In the genomic region with DNA sequence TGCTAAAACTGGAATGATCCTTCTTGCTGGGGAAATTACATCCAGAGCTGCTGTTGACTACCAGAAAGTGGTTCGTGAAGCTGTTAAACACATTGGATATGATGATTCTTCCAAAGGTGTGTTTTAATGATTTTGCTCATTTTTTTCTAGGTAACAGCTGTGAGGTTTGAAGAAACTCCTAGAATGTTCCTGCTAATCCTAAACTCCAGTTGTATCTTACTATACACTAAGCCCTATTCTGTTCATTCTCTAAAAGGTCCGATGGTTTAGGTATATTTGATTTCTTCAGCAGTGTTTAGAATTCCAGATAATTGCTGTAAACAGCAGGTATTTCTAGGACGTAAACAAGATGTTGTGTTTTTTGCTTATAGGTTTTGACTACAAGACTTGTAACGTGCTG, we compare ENCODE assay signal across 10 cellular contexts. TPM values are rescaled to one million over a fixed set of nuclear protein-coding genes. Genes with fewer than 3 reads are reported as not detected.
DNase-seq lines count a peak whose midpoint lies in the region; ATAC-seq and TF ChIP-seq lines count a peak whose summit lies in the region.
"Had no signal": no experiment of that assay in that cellular context is flagged by ENCODE, and none has a peak within 500 bp of the region (broad histone marks: within the 10 kb centered on the region; RNA-seq: fewer than 3 reads in every experiment).

No MANE protein-coding gene starts in this region.

- peaks cover 30% of the 10 kb centered on the region for H4K20me1 ChIP-seq in GM23248 (ENCODE audit: insufficient read depth)

- in situ Hi-C loops in GM23248 (cut with MboI): no loop called here

- H3K27me3 ChIP-seq in GM23248 (replicated peaks; ENCODE audit: insufficient read depth) (no peaks in the 10 kb centered on the region), WERI-Rb-1 (ENCODE audit: insufficient read depth, low read depth, severe bottlenecking) (no peaks in the 10 kb centered on the region), skeletal muscle satellite cell (ENCODE audit: control insufficient read depth, insufficient read depth, low read length) (no peaks in the 10 kb centered on the region)

- H3K9me2 ChIP-seq in GM23248 (ENCODE audit: insufficient read depth): no peaks in the 10 kb centered on the region

- no peak for DNase-seq in GM23248
- DNase-seq in WERI-Rb-1: no peak
- DNase-seq in fibroblast of villous mesenchyme (ENCODE audit: low read depth): no peak
- no peak for DNase-seq in NCI-H748 treated with DMSO at 0.1 percent for 48 hours (lab: John Stamatoyannopoulos, UW)
- DNase-seq in NOMO-1 (lab: John Stamatoyannopoulos, UW; ENCODE audit: unreplicated experiment in 2 of 2): no peak
- DNase-seq in epidermal melanocyte (ENCODE audit: insufficient read length, low spot score): no peak
- DNase-seq: amniotic stem cell; stimulated activated CD4-positive, alpha-beta T cell treated with anti-CD3 and anti-CD28 coated beads, Interleukin-4, amount 100 ng/mL, for 4 hours had no signal

- H3K27ac ChIP-seq in GM23248 (peak overlapping the region; percentile 95), WERI-Rb-1 (no peak overlapping the region)

- 11 to 14% methylated on average over 4 of the region's 4 CpGs for WGBS in GM23248 (ENCODE audit: low coverage in 1 of 2, low lambda C conversion rate in 2 of 2, missing lambda C conversion rate in 2 of 2), 2 experiments

- H2AFZ ChIP-seq in GM23248: no peak overlapping the region

- peak overlapping the region; percentile 92 for H3K4me3 ChIP-seq in GM23248
- H3K4me3 ChIP-seq in WERI-Rb-1 (ENCODE audit: low read depth, low read length): peak overlapping the region; percentile 85
- H3K4me3 ChIP-seq in fibroblast of villous mesenchyme (ENCODE audit: low read depth, low read length): peak overlapping the region; percentile 80
- peak overlapping the region; percentile 98 for H3K4me3 ChIP-seq in skeletal muscle satellite cell (ENCODE audit: low read length)

- peaks cover 70% of the 10 kb centered on the region for H3K79me2 ChIP-seq in GM23248 (ENCODE audit: insufficient read depth)

- no peaks in the 10 kb centered on the region for H3K9me3 ChIP-seq in GM23248 (ENCODE audit: low read depth)
- no peaks in the 10 kb centered on the region for H3K9me3 ChIP-seq in WERI-Rb-1 (ENCODE audit: severe bottlenecking)
- H3K9me3 ChIP-seq in skeletal muscle satellite cell (replicated peaks; ENCODE audit: low read length): no peaks in the 10 kb centered on the region

- no peak for TF ChIP-seq CTCF in WERI-Rb-1 (IDR thresholded peaks at IDR 0.05; ENCODE audit: low read depth, low read length)
- TF ChIP-seq CTCF in fibroblast of villous mesenchyme (IDR thresholded peaks at IDR 0.05; ENCODE audit: insufficient read depth, low read depth, low read length): no peak

- H3F3A ChIP-seq in GM23248 (ENCODE audit: insufficient read depth): peaks cover 80% of the 10 kb centered on the region

- H3K4me2 ChIP-seq in GM23248 (ENCODE audit: unreplicated experiment) (peak overlapping the region; percentile 100), skeletal muscle satellite cell (ENCODE audit: low read length) (peak overlapping the region; percentile 98)

- peaks cover 36% of the 10 kb centered on the region for H3K4me1 ChIP-seq in GM23248 (ENCODE audit: insufficient read depth)
- peaks cover 29% of the 10 kb centered on the region for H3K4me1 ChIP-seq in skeletal muscle satellite cell (ENCODE audit: control insufficient read depth, insufficient read depth, low read length)

- H3K9ac ChIP-seq in GM23248 (peak overlapping the region; percentile 98), skeletal muscle satellite cell (ENCODE audit: low read depth, low read length) (peak overlapping the region; percentile 99)

- H3K36me3 ChIP-seq in GM23248 (ENCODE audit: low read depth) (peaks cover 58% of the 10 kb centered on the region), WERI-Rb-1 (peaks cover 75% of the 10 kb centered on the region), skeletal muscle satellite cell (ENCODE audit: insufficient read depth, low read length) (peaks cover 64% of the 10 kb centered on the region)

- no peak for ATAC-seq in HG03097 (IDR thresholded peaks at IDR 0.05; ENCODE audit: low FRiP score, unreplicated experiment)

RNA-seq across cellular contexts. Expression of gene MAT2A, which starts 2.3 kb away (rescaled TPM):
- total RNA-seq in GM23248 (2014; rRNA removed; shearing (Covaris generic)): 104 and 125 TPM in 2 replicates
- 193 and 217 TPM in 2 replicates for polyA plus RNA-seq in GM23248 (2016; fragmentation: Nextera tagmentation; extraction: Ambion mirVana)
- total RNA-seq in fibroblast of villous mesenchyme: 113 and 124 TPM in 2 replicates
- 104 and 107 TPM in 2 replicates for total RNA-seq in skeletal muscle satellite cell (2012; rRNA removed)

RNA-seq across cellular contexts. Expression of gene GGCX, which starts 20.0 kb away (rescaled TPM):
- total RNA-seq in GM23248 (2014; rRNA removed; shearing (Covaris generic)): 74.7 and 81.3 TPM in 2 replicates
- 62.7 and 65.4 TPM in 2 replicates for polyA plus RNA-seq in GM23248 (2016; fragmentation: Nextera tagmentation; extraction: Ambion mirVana)
- total RNA-seq in fibroblast of villous mesenchyme: 35.8 and 51.4 TPM in 2 replicates
- total RNA-seq in skeletal muscle satellite cell (2012; rRNA removed): 33.0 and 38.9 TPM in 2 replicates

RNA-seq across cellular contexts. Expression of gene VAMP8, which starts 36.1 kb away (rescaled TPM):
- 1.7 TPM in 1 of 2 replicates, not detected in the other for total RNA-seq in GM23248 (2014; rRNA removed; shearing (Covaris generic))
- 1.0 and 1.2 TPM in 2 replicates for polyA plus RNA-seq in GM23248 (2016; fragmentation: Nextera tagmentation; extraction: Ambion mirVana)
- total RNA-seq in fibroblast of villous mesenchyme: 2.2 and 3.5 TPM in 2 replicates
- total RNA-seq in skeletal muscle satellite cell (2012; rRNA removed): 2.8 TPM in 1 of 2 replicates, not detected in the other

RNA-seq across cellular contexts. Expression of gene VAMP5, which starts 43.0 kb away (rescaled TPM):
- 50.3 and 59.0 TPM in 2 replicates for total RNA-seq in GM23248 (2014; rRNA removed; shearing (Covaris generic))
- polyA plus RNA-seq in GM23248 (2016; fragmentation: Nextera tagmentation; extraction: Ambion mirVana): 287 and 289 TPM in 2 replicates
- 18.1 and 22.9 TPM in 2 replicates for total RNA-seq in fibroblast of villous mesenchyme
- total RNA-seq in skeletal muscle satellite cell (2012; rRNA removed): 10.6 and 38.0 TPM in 2 replicates

RNA-seq across cellular contexts. Expression of gene RNF181, which starts 54.3 kb away (rescaled TPM):
- 159 and 178 TPM in 2 replicates for total RNA-seq in GM23248 (2014; rRNA removed; shearing (Covaris generic))
- 294 and 308 TPM in 2 replicates for polyA plus RNA-seq in GM23248 (2016; fragmentation: Nextera tagmentation; extraction: Ambion mirVana)
- 130 and 221 TPM in 2 replicates for total RNA-seq in fibroblast of villous mesenchyme
- 172 and 235 TPM in 2 replicates for total RNA-seq in skeletal muscle satellite cell (2012; rRNA removed)
